Comparison of ENCODE assay signal across 1 cellular context in the genomic region with DNA sequence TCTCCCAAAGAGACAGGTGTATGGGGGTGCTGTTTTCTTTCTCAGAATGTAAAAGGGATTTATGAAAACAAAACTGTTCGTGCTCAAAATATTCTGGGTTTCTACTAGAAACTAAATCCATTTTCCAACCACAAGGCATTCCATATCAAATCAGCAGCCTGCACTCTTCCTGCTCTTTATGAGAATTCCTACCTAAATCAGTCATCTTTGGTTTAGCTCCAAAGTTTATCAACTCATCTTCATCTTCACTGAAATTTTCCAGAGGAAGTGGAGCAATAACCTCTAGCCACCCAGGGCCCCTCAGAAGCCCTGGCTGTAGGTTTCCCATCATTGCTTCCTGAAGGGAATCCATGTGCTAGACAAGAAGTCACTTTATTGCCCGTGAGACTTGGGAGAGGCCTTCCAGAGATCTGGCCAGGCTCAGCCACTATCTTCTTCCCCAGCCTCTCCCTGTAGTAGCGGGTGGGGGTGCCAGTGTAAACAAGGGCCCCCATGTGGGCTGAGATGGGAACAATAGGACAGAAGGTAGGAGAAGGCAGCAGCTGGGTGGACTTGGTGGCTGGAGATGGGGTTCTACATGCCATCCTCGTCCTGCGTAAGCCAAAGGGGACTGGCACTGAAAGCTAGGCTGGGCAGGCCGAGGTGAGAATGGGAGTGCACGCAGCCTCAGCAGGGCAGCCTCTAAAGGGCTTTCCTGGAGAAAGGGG.
TF ChIP-seq lines count a peak whose summit lies in the region.

No MANE protein-coding gene starts in this region.

TF ChIP-seq in HepG2, 621 proteins besides CTCF, POLR2A, EP300 and RAD21:
- TF ChIP-seq ZNF432 (CRISPR knock-in tag; IDR thresholded peaks at IDR 0.05; ENCODE audit: borderline replicate concordance) (no peak), ZNF431 (CRISPR knock-in tag; IDR thresholded peaks at IDR 0.05; ENCODE audit: borderline replicate concordance, low read depth) (no peak)
- TF ChIP-seq, protein P1, sequence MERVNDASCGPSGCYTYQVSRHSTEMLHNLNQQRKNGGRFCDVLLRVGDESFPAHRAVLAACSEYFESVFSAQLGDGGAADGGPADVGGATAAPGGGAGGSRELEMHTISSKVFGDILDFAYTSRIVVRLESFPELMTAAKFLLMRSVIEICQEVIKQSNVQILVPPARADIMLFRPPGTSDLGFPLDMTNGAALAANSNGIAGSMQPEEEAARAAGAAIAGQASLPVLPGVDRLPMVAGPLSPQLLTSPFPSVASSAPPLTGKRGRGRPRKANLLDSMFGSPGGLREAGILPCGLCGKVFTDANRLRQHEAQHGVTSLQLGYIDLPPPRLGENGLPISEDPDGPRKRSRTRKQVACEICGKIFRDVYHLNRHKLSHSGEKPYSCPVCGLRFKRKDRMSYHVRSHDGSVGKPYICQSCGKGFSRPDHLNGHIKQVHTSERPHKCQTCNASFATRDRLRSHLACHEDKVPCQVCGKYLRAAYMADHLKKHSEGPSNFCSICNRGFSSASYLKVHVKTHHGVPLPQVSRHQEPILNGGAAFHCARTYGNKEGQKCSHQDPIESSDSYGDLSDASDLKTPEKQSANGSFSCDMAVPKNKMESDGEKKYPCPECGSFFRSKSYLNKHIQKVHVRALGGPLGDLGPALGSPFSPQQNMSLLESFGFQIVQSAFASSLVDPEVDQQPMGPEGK (CRISPR knock-in tag; IDR thresholded peaks at IDR 0.05), result peak; percentile 63
